ENCODE assay signal across 8 cellular contexts in genomic region chr2:96739633-96740428, GRCh38. TPM values are rescaled to one million over a fixed set of nuclear protein-coding genes. Genes with fewer than 3 reads are reported as not detected.
DNase-seq lines count a peak whose midpoint lies in the region; ATAC-seq and TF ChIP-seq lines count a peak whose summit lies in the region.

TSS of gene LMAN2L (minus strand) at chr2:96740064. CDS start at chr2:96740040, 24 bp downstream.

- peaks cover 0 to 22% (median 2%) of the 10 kb centered on the region in 4 donors for H3K4me1 ChIP-seq in right lobe of liver

- POLR2A ChIA-PET in activated CD4-positive, alpha-beta memory T cell treated with anti-CD3 and anti-CD28 coated beads for 36 hours (lab: Charles Lee): interaction anchor here (1.5 kb wide), 1 partner anchor 21 kb away, joined by 4 read pairs; the partner anchor contains the start of gene CNNM4

- peaks cover 29% of the 10 kb centered on the region for H3K4me1 Mint-ChIP-seq in CD14-positive monocyte
- H3K4me1 Mint-ChIP-seq in activated CD4-positive, alpha-beta memory T cell treated with anti-CD3 and anti-CD28 coated beads for 36 hours (ENCODE audit: low read depth): peaks cover 35% of the 10 kb centered on the region

- H3K9me3 Mint-ChIP-seq in CD14-positive monocyte: peaks cover 0 to 4% (median 0%) of the 10 kb centered on the region in 7 donors
- H3K9me3 Mint-ChIP-seq in activated CD4-positive, alpha-beta memory T cell treated with anti-CD3 and anti-CD28 coated beads for 36 hours: no peaks in the 10 kb centered on the region

- 2% methylated on average over 35 of the region's 43 CpGs for WGBS in right lobe of liver (ENCODE audit: insufficient coverage, low coverage, low lambda C conversion rate, missing lambda C conversion rate)

- TF ChIP-seq CTCF in CD14-positive monocyte (IDR thresholded peaks at IDR 0.05) (no peak), dorsolateral prefrontal cortex (IDR thresholded peaks at IDR 0.05 in 54 of 56, conservative IDR thresholded peaks at IDR 0.05 in 2 of 56; ENCODE audit: low read depth in 1 of 56, partially characterized antibody in 56 of 56) (peak in 29 of 56 donors; percentile 7 to 52 (median 30)), right lobe of liver (IDR thresholded peaks at IDR 0.05) (no peak)

- peak; percentile 37 for TF ChIP-seq POLR2A in right lobe of liver (IDR thresholded peaks at IDR 0.05)

- H3K27ac Mint-ChIP-seq in CD14-positive monocyte: peak within 1 kb of the TSS; percentile 90 to 99 (median 97)
- peak within 1 kb of the TSS; percentile 52 for H3K27ac Mint-ChIP-seq in activated CD4-positive, alpha-beta memory T cell treated with anti-CD3 and anti-CD28 coated beads for 36 hours

- CTCF ChIA-PET in activated CD4-positive, alpha-beta memory T cell treated with anti-CD3 and anti-CD28 coated beads for 36 hours (lab: Charles Lee): interaction anchor here (2.9 kb wide), 1 partner anchor 21 kb away, joined by 13 read pairs; the partner anchor contains the start of gene CNNM4

- H3K36me3 ChIP-seq in right lobe of liver: peaks cover 0 to 18% (median 2%) of the 10 kb centered on the region in 4 donors

- H3K27ac ChIP-seq in dorsolateral prefrontal cortex (peak within 1 kb of the TSS in 56 of 59 donors; percentile 41 to 91 (median 76)), right lobe of liver (peak within 1 kb of the TSS; percentile 57 to 71 (median 64))

- intact Hi-C loops in CD14-positive monocyte (cut with micrococcal nuclease): loop anchor here (2.0 to 10.0 kb wide), 3 partner anchors 21 to 105 kb away; partner anchors contain the start of genes KANSL3 (in 2 of the 2) and CNNM4 (in 1 of the 2)
- intact Hi-C loops in activated CD4-positive, alpha-beta memory T cell treated with anti-CD3 and anti-CD28 coated beads for 36 hours (cut with micrococcal nuclease): loop anchor here (1.0 kb wide), 3 partner anchors 20 to 103 kb away; partner anchors contain the start of gene CNNM4
- intact Hi-C loops in dorsolateral prefrontal cortex (cut with DNase I): loop anchor here (1.0 to 10.0 kb wide), 5 partner anchors 20 to 205 kb away; partner anchors contain the start of genes KANSL3 (in 2 of the 2), ARID5A (in 1 of the 2), CNNM3 (in 1 of the 2) and CNNM4 (in 1 of the 2)
- intact Hi-C loops in right lobe of liver (cut with DNase I): no loop called here

- peaks cover 10 to 22% of the 10 kb centered on the region in 2 donors for H3K36me3 Mint-ChIP-seq in CD14-positive monocyte
- peaks cover 5% of the 10 kb centered on the region for H3K36me3 Mint-ChIP-seq in activated CD4-positive, alpha-beta memory T cell treated with anti-CD3 and anti-CD28 coated beads for 36 hours

- H3K9me3 ChIP-seq in right lobe of liver: no peaks in the 10 kb centered on the region

- no peaks in the 10 kb centered on the region for H3K27me3 ChIP-seq in dorsolateral prefrontal cortex
- H3K27me3 ChIP-seq in right lobe of liver: no peaks in the 10 kb centered on the region

- peaks cover 0 to 1% (median 0%) of the 10 kb centered on the region in 3 donors for H3K27me3 Mint-ChIP-seq in CD14-positive monocyte (ENCODE audit: low read depth in 3 of 3)
- H3K27me3 Mint-ChIP-seq in activated CD4-positive, alpha-beta memory T cell treated with anti-CD3 and anti-CD28 coated beads for 36 hours: no peaks in the 10 kb centered on the region

- peak within 1 kb of the TSS; percentile 98 for H3K4me3 Mint-ChIP-seq in CD14-positive monocyte
- peak within 1 kb of the TSS; percentile 92 for H3K4me3 Mint-ChIP-seq in activated CD4-positive, alpha-beta memory T cell treated with anti-CD3 and anti-CD28 coated beads for 36 hours

- H3K4me3 ChIP-seq in dorsolateral prefrontal cortex (peak within 1 kb of the TSS; percentile 61 to 99 (median 84)), right lobe of liver (peak within 1 kb of the TSS; percentile 55 to 79 (median 73))

- peak; percentile 99 for ATAC-seq in GM19397 (IDR thresholded peaks at IDR 0.05; ENCODE audit: unreplicated experiment)
- ATAC-seq in HG03571 (IDR thresholded peaks at IDR 0.05; ENCODE audit: unreplicated experiment): peak; percentile 97
- peak; percentile 98 to 100 (median 99) for ATAC-seq in right lobe of liver

- DNase-seq in CD14-positive monocyte (ENCODE audit: low spot score) (peak; percentile 98), NCI-H82 (lab: John Stamatoyannopoulos, UW) (peak; percentile 100), dorsolateral prefrontal cortex (peak; percentile 95 to 100 (median 98)), right lobe of liver (peak; percentile 96 to 98 (median 97))
- peak; percentile 99 for DNase-seq in activated CD4-positive, alpha-beta memory T cell treated with anti-CD3 and anti-CD28 coated beads for 36 hours
- DNase-seq in stimulated activated CD4-positive, alpha-beta T cell treated with anti-CD3 and anti-CD28 coated beads, Interleukin-4, amount 100 ng/mL, for 4 hours: peak; percentile 90 to 98

RNA-seq across cellular contexts. Expression of gene LMAN2L, which starts in this region (rescaled TPM):
- polyA plus RNA-seq in CD14-positive monocyte: 10 to 100 TPM; 16.6 to 22.4 TPM
- 1 to 10 TPM; 5.7 to 6.1 TPM for total RNA-seq in activated CD4-positive, alpha-beta memory T cell treated with anti-CD3 and anti-CD28 coated beads for 36 hours
- total RNA-seq in dorsolateral prefrontal cortex: 10 to 100 TPM; 10.1 to 30.4 (median 15.9) TPM
- 10 to 100 TPM in 3 of 6 experiments, 1 to 10 TPM in 3; 5.5 to 17.8 (median 11.3) TPM for total RNA-seq in right lobe of liver

Comparison
In these comparisons a context has a peak if more than half of its experiments do, and no peak if none do; other contexts are left out.
1. Peak in every context shown above with its lines: DNase-seq, ATAC-seq, H3K4me3 ChIP-seq and H3K27ac ChIP-seq.
2. CTCF ChIP-seq: peak in dorsolateral prefrontal cortex (29 of 56); none in CD14-positive monocyte (single experiment) and right lobe of liver (0 of 4).
3. intact Hi-C loops: an anchor here in CD14-positive monocyte (2.0 to 10.0 kb wide), activated CD4-positive, alpha-beta memory T cell treated with anti-CD3 and anti-CD28 coated beads for 36 hours (1.0 kb wide) and dorsolateral prefrontal cortex (1.0 to 10.0 kb wide); none called in right lobe of liver.